ENCODE assay signal across 8 cellular contexts in the genomic region with DNA sequence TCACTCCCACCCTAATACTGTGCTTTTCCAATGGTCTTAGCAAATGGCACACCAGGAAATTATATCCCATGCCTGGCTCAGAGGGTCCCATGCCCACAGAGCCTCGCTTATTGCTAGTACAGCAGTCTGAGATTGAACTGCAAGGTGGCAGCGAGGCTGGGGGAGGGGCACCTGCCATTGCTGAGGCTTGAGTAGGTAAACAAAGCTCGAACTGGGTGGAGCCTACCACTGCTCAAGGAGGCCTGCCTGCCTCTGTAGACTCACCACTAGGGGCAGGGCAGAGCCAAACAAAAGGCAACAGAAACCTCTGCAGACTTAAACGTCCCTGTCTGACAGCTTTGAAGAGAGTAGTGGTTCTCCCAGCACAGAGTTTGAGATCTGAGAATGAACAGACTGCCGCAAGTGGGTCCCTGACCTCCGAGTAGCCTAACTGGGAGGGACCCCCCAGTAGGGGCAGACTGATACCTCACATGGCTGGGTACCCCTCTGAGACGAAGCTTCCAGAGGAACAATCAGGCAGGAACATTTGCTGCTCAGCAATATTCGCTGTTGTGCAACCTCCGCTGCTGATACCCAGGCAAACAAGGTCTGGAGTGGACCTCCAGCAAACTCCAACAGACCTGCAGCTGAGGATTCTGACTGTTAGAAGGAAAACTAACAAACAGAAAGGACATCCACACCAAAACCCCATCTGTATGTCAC.
DNase-seq lines count a peak whose midpoint lies in the region; ATAC-seq, FAIRE-seq and TF ChIP-seq lines count a peak whose summit lies in the region.
"Not testable (repeated sequence)": the region's sequence is repeated elsewhere in the genome, so short reads cannot be mapped to it uniquely, and the experiment has no call there.

No MANE protein-coding gene starts in this region.

- H3K4me1 Mint-ChIP-seq in HFFc6 (ENCODE audit: low read depth); astrocyte (ENCODE audit: low read depth, unreplicated experiment): not testable (repeated sequence)

- H3K36me3 ChIP-seq in DND-41 (ENCODE audit: insufficient read depth, low read length); RWPE2 (ENCODE audit: low read depth); astrocyte (ENCODE audit: insufficient read depth, low read length); mucosa of descending colon (ENCODE audit: low read depth): not testable (repeated sequence)

- not testable (repeated sequence) for H3K4me3 ChIP-seq in DND-41 (ENCODE audit: low read depth in 1 of 2, low read length in 2 of 2); RWPE2 (ENCODE audit: severe bottlenecking); astrocyte (ENCODE audit: insufficient read depth, low read depth, low read length); mucosa of descending colon

- not testable (repeated sequence) for H3K9me3 ChIP-seq in DND-41 (ENCODE audit: insufficient read depth, low read length, severe bottlenecking); RWPE2 (ENCODE audit: severe bottlenecking); astrocyte (ENCODE audit: insufficient read depth, low read depth, low read length); mucosa of descending colon

- TF ChIP-seq CTCF in 22Rv1 (IDR thresholded peaks at IDR 0.05) (peak; percentile 85), DND-41 (IDR thresholded peaks at IDR 0.05; ENCODE audit: borderline replicate concordance, extremely low read depth, low read length, poor library complexity, severe bottlenecking) (peak; percentile 56), HFFc6 (IDR thresholded peaks at IDR 0.05) (peak; percentile 31; the same call in 1 of the 2 replicates), RWPE2 (IDR thresholded peaks at IDR 0.05; ENCODE audit: poor library complexity, severe bottlenecking) (peak; percentile 37), astrocyte (IDR thresholded peaks at IDR 0.05; ENCODE audit: insufficient read depth, low read depth, low read length) (peak; percentile 8), foreskin keratinocyte (conservative IDR thresholded peaks at IDR 0.05) (peak; percentile 61), mucosa of descending colon (IDR thresholded peaks at IDR 0.05) (peak; percentile 22)

- H3K27ac Mint-ChIP-seq in HFFc6; astrocyte (ENCODE audit: unreplicated experiment): not testable (repeated sequence)

- H3K36me3 Mint-ChIP-seq in HFFc6 (ENCODE audit: low read depth); astrocyte (ENCODE audit: low read depth, unreplicated experiment): not testable (repeated sequence)

- 0 out of 3 replicates have a peak, but pooled peaks have one; percentile 48 for ATAC-seq in DND-41 (ENCODE audit: insufficient read depth, low read depth)
- ATAC-seq in RWPE2 (ENCODE audit: low read depth); foreskin keratinocyte: not testable (repeated sequence)
- ATAC-seq in mucosa of descending colon, result peak; percentile 31

- not testable (repeated sequence) for H3K4me2 ChIP-seq in DND-41 (ENCODE audit: insufficient read depth, low read length); astrocyte (ENCODE audit: low read length)

- intact Hi-C loops in mucosa of descending colon (cut with DNase I, micrococcal nuclease), result not testable (repeated sequence)

- not testable (repeated sequence) for FAIRE-seq in astrocyte (lab: Jason Lieb, UNC)

- H3K9me3 Mint-ChIP-seq in HFFc6, result peaks cover 33% of the 10 kb centered on the region
- peaks cover 15% of the 10 kb centered on the region for H3K9me3 Mint-ChIP-seq in astrocyte (ENCODE audit: unreplicated experiment)

- not testable (repeated sequence) for H3K27ac ChIP-seq in 22Rv1; DND-41 (ENCODE audit: low read length); RWPE2 (ENCODE audit: poor library complexity, severe bottlenecking); astrocyte (ENCODE audit: low read depth, low read length); foreskin keratinocyte

- not testable (repeated sequence) for H3K27me3 ChIP-seq in DND-41 (ENCODE audit: insufficient read depth, low read length, poor library complexity); RWPE2 (ENCODE audit: insufficient read depth, poor library complexity, severe bottlenecking); astrocyte (ENCODE audit: insufficient read depth, low read length); foreskin keratinocyte

- not testable (repeated sequence) for H3K4me3 Mint-ChIP-seq in HFFc6; astrocyte (ENCODE audit: unreplicated experiment)

- not testable (repeated sequence) for H3K27me3 Mint-ChIP-seq in HFFc6 (ENCODE audit: insufficient read depth); astrocyte (ENCODE audit: low read depth, unreplicated experiment)

- not testable (repeated sequence) for H2AFZ ChIP-seq in DND-41 (ENCODE audit: low read depth, low read length); astrocyte (ENCODE audit: low read depth, low read length)

- not testable (repeated sequence) for H4K20me1 ChIP-seq in DND-41 (ENCODE audit: insufficient read depth, low read length); astrocyte (ENCODE audit: insufficient read depth, low read length)

- not testable (repeated sequence) for H3K4me1 ChIP-seq in DND-41 (ENCODE audit: insufficient read depth, low read length); RWPE2 (ENCODE audit: insufficient read depth, poor library complexity, severe bottlenecking); astrocyte (ENCODE audit: insufficient read depth, low read length); foreskin keratinocyte; mucosa of descending colon (ENCODE audit: low read depth)

- DNase-seq in DND-41 (peak; percentile 59), NCI-H2029 treated with DMSO at 0.1 percent for 48 hours (lab: John Stamatoyannopoulos, UW) (peak; percentile 19), mucosa of descending colon (peak in 2 of 3 donors; percentile 34 to 54)
- DNase-seq in HFFc6; RWPE2 (ENCODE audit: low spot score); astrocyte (ENCODE audit: low read depth); foreskin keratinocyte: not testable (repeated sequence)

- H3K79me2 ChIP-seq in DND-41 (ENCODE audit: insufficient read depth, low read length); astrocyte (ENCODE audit: insufficient read depth, low read length): not testable (repeated sequence)

- H3K9ac ChIP-seq in DND-41 (ENCODE audit: low read depth, low read length); astrocyte (ENCODE audit: low read length): not testable (repeated sequence)

Comparison
In these comparisons a context has a peak if more than half of its experiments do, and no peak if none do; other contexts are left out.
1. CTCF ChIP-seq: peak in every context shown above with its lines; median percentile 85 in 22Rv1; 61 in foreskin keratinocyte; 56 in DND-41; 37 in RWPE2; 31 in HFFc6; 22 in mucosa of descending colon; 8 in astrocyte.